Comparison of ENCODE assay signal across 8 cellular contexts in genomic region chr22:31490496-31490925, GRCh38. TPM values are rescaled to one million over a fixed set of nuclear protein-coding genes. Genes with fewer than 3 reads are reported as not detected.
DNase-seq lines count a peak whose midpoint lies in the region; ATAC-seq and TF ChIP-seq lines count a peak whose summit lies in the region.

No MANE protein-coding gene starts in this region.

- H3K9me3 ChIP-seq in ectodermal cell (ENCODE audit: control insufficient read depth, low read length) (no peaks in the 10 kb centered on the region), lower lobe of right lung (no peaks in the 10 kb centered on the region)

- TF ChIP-seq CTCF in lower lobe of right lung (IDR thresholded peaks at IDR 0.05) = no peak

- H3K27me3 ChIP-seq in ectodermal cell (ENCODE audit: control insufficient read depth, insufficient read depth, low read length, poor library complexity, severe bottlenecking) = no peaks in the 10 kb centered on the region
- H3K27me3 ChIP-seq in lower lobe of right lung (ENCODE audit: low read depth) = no peaks in the 10 kb centered on the region

- peak; percentile 4 for DNase-seq in NCI-H2029 (lab: John Stamatoyannopoulos, UW)
- DNase-seq in NCI-H2029 treated with DMSO at 0.1 percent for 48 hours (lab: John Stamatoyannopoulos, UW) = no peak
- peak; percentile 5 for DNase-seq in NCI-H2171 (lab: John Stamatoyannopoulos, UW)
- peak; percentile 26 to 52 for DNase-seq in activated CD4-positive, alpha-beta T cell treated with anti-CD3 and anti-CD28 coated beads, Interleukin-2, amount 50 U/mL, for 24 hours (ENCODE audit: low read depth in 1 of 2, low spot score in 1 of 2)
- peak; percentile 72 for DNase-seq in lower lobe of right lung
- DNase-seq in stimulated activated CD8-positive, alpha-beta memory T cell treated with anti-CD3 and anti-CD28 coated beads, Interleukin-15, amount 100 ng/mL, for 1 hour (ENCODE audit: low read depth) = peak; percentile 14

- H3K27ac ChIP-seq in ectodermal cell (ENCODE audit: insufficient read depth, low read depth, low read length, poor library complexity, severe bottlenecking) (peak overlapping the region; percentile 79), lower lobe of right lung (peak overlapping the region; percentile 98)

- H3K4me3 ChIP-seq in ectodermal cell (ENCODE audit: insufficient read depth, low read depth, low read length) = peak overlapping the region; percentile 65
- peak overlapping the region; percentile 82 for H3K4me3 ChIP-seq in lower lobe of right lung

- H3K36me3 ChIP-seq in ectodermal cell (ENCODE audit: control insufficient read depth, insufficient read depth, low read length) (peaks cover 8% of the 10 kb centered on the region), lower lobe of right lung (peaks cover 28% of the 10 kb centered on the region)

- ATAC-seq in HG02588 (IDR thresholded peaks at IDR 0.05; ENCODE audit: unreplicated experiment) (peak; percentile 46), lower lobe of right lung (peak; percentile 79 to 85)

- WGBS in ectodermal cell, 2 experiments = 5 to 7% methylated on average over 15 of the region's 15 CpGs

- peaks cover 8% of the 10 kb centered on the region for H3K4me1 ChIP-seq in ectodermal cell (ENCODE audit: control insufficient read depth, insufficient read depth, low read length)
- peaks cover 34% of the 10 kb centered on the region for H3K4me1 ChIP-seq in lower lobe of right lung

- intact Hi-C loops in lower lobe of right lung (cut with DNase I) = no loop called here

RNA-seq across cellular contexts. Expression of gene EIF4ENIF1, which starts 0.9 kb away (rescaled TPM):
- polyA plus RNA-seq in ectodermal cell (2013, experiment 1 of 4) = 40.5 TPM
- 42.3 TPM for polyA plus RNA-seq in ectodermal cell (2013, experiment 2 of 4)
- 32.8 TPM for polyA plus RNA-seq in ectodermal cell (2013, experiment 3 of 4)
- 38.3 TPM for polyA plus RNA-seq in ectodermal cell (2013, experiment 4 of 4)
- total RNA-seq in lower lobe of right lung = 31.5 TPM

RNA-seq across cellular contexts. Expression of gene SFI1, which starts 5.8 kb away (rescaled TPM):
- polyA plus RNA-seq in ectodermal cell (2013, experiment 1 of 4) = 64.6 TPM
- polyA plus RNA-seq in ectodermal cell (2013, experiment 2 of 4) = 62.2 TPM
- 39.2 TPM for polyA plus RNA-seq in ectodermal cell (2013, experiment 3 of 4)
- polyA plus RNA-seq in ectodermal cell (2013, experiment 4 of 4) = 49.7 TPM
- total RNA-seq in lower lobe of right lung = 37.5 TPM
